8 cellular contexts compared by ENCODE assay signal in genomic region chr20:25584905-25585704, GRCh38. TPM values are rescaled to one million over a fixed set of nuclear protein-coding genes. Genes with fewer than 3 reads are reported as not detected.
A peak's percentile ranks its signal among the peaks of the same experiment; 100 is the strongest.
DNase-seq lines count a peak whose midpoint lies in the region; ATAC-seq and TF ChIP-seq lines count a peak whose summit lies in the region.

TSS of gene NINL (minus strand) at chr20:25585531. CDS start at chr20:25526587, 58,944 bp downstream.

- DNase-seq in DND-41 (peak; percentile 77), NT2/D1 (ENCODE audit: low read depth, low spot score) (peak; percentile 44), activated gamma-delta T cell treated with Interleukin-2 at 50 U/mL for 16 hours (peak; percentile 19), neuronal stem cell (ENCODE audit: low spot score) (peak; percentile 78), tibial nerve (ENCODE audit: low spot score in 2 of 2) (no peak)

- H3K4me2 ChIP-seq in DND-41 (ENCODE audit: insufficient read depth, low read length) = peak within 1 kb of the TSS; percentile 76
- H3K4me2 ChIP-seq in neuronal stem cell (ENCODE audit: insufficient read depth, low read length, poor library complexity, severe bottlenecking) = peak within 1 kb of the TSS; percentile 66

- H2BK15ac ChIP-seq in neuronal stem cell (ENCODE audit: low read length) = peak within 1 kb of the TSS; percentile 81

- ATAC-seq in DND-41 (ENCODE audit: insufficient read depth, low read depth) (peak; percentile 87), HG02678 (IDR thresholded peaks at IDR 0.05; ENCODE audit: unreplicated experiment) (peak; percentile 80), gastroesophageal sphincter (peak; percentile 90), GM21737 (IDR thresholded peaks at IDR 0.05; ENCODE audit: unreplicated experiment) (no peak)

- H3K18ac ChIP-seq in neuronal stem cell (ENCODE audit: low read length) = peak within 1 kb of the TSS; percentile 99

- H3K4me3 ChIP-seq in DND-41 (ENCODE audit: low read depth in 1 of 2, low read length in 2 of 2) = peak within 1 kb of the TSS; percentile 51 to 75
- peak within 1 kb of the TSS; percentile 78 for H3K4me3 ChIP-seq in NT2/D1 (ENCODE audit: insufficient read length, low read depth)
- H3K4me3 ChIP-seq in gastroesophageal sphincter = peak within 1 kb of the TSS; percentile 60 to 75
- H3K4me3 ChIP-seq in neuronal stem cell (ENCODE audit: low read length in 2 of 2) = peak within 1 kb of the TSS; percentile 81 to 98
- peak within 1 kb of the TSS; percentile 41 to 64 (median 49) for H3K4me3 ChIP-seq in tibial nerve

- no peak within 1 kb of the TSS for H2BK12ac ChIP-seq in neuronal stem cell (ENCODE audit: low read length)

- no peak within 1 kb of the TSS for H4K91ac ChIP-seq in neuronal stem cell (ENCODE audit: low read depth, low read length, poor library complexity)

- H3K14ac ChIP-seq in neuronal stem cell (ENCODE audit: low read length) = no peak within 1 kb of the TSS

- H3K27me3 ChIP-seq in DND-41 (ENCODE audit: insufficient read depth, low read length, poor library complexity) = no peaks in the 10 kb centered on the region
- no peaks in the 10 kb centered on the region for H3K27me3 ChIP-seq in NT2/D1 (ENCODE audit: insufficient read depth, insufficient read length)
- H3K27me3 ChIP-seq in gastroesophageal sphincter = no peaks in the 10 kb centered on the region
- no peaks in the 10 kb centered on the region for H3K27me3 ChIP-seq in neuronal stem cell (ENCODE audit: control insufficient read depth in 3 of 3, insufficient read depth in 3 of 3, low read depth in 1 of 3, low read length in 3 of 3)
- no peaks in the 10 kb centered on the region for H3K27me3 ChIP-seq in tibial nerve

- H3K79me1 ChIP-seq in neuronal stem cell (ENCODE audit: low read depth, low read length) = peaks cover 5% of the 10 kb centered on the region

- H3K9ac ChIP-seq in DND-41 (ENCODE audit: low read depth, low read length) (peak within 1 kb of the TSS; percentile 86), NT2/D1 (ENCODE audit: insufficient read length, low read depth) (peak within 1 kb of the TSS; percentile 89), neuronal stem cell (ENCODE audit: low read depth, low read length, poor library complexity) (peak within 1 kb of the TSS; percentile 94)

- peaks cover 5% of the 10 kb centered on the region; the same call in 1 of the 2 replicates for H4K20me1 ChIP-seq in DND-41 (ENCODE audit: insufficient read depth, low read length)

- TF ChIP-seq POLR2A in gastroesophageal sphincter (IDR thresholded peaks at IDR 0.05) (peak; percentile 23 to 52), tibial nerve (IDR thresholded peaks at IDR 0.05) (peak in 1 of 2 donors; percentile 43)

- TF ChIP-seq CTCF in DND-41 (IDR thresholded peaks at IDR 0.05; ENCODE audit: borderline replicate concordance, extremely low read depth, low read length, poor library complexity, severe bottlenecking) (no peak), gastroesophageal sphincter (IDR thresholded peaks at IDR 0.05) (no peak), tibial nerve (IDR thresholded peaks at IDR 0.05) (no peak)

- TF ChIP-seq EP300 in gastroesophageal sphincter (IDR thresholded peaks at IDR 0.05) = no peak
- TF ChIP-seq EP300 in tibial nerve (IDR thresholded peaks at IDR 0.05) = peak in 1 of 2 donors; percentile 29

- H3K27ac ChIP-seq in DND-41 (ENCODE audit: low read length) (peak within 1 kb of the TSS; percentile 79), gastroesophageal sphincter (peak within 1 kb of the TSS in 3 of 4 donors; percentile 75 to 83 (median 75)), neuronal stem cell (replicated peaks; ENCODE audit: low read length) (peak within 1 kb of the TSS; percentile 61), tibial nerve (peak within 1 kb of the TSS in 3 of 4 donors; percentile 29 to 70 (median 52))

- H3K4me1 ChIP-seq in DND-41 (ENCODE audit: insufficient read depth, low read length) (peaks cover 34% of the 10 kb centered on the region), NT2/D1 (ENCODE audit: insufficient read depth, insufficient read length) (peaks cover 8% of the 10 kb centered on the region), gastroesophageal sphincter (peaks cover 0 to 21% (median 5%) of the 10 kb centered on the region in 3 donors), neuronal stem cell (ENCODE audit: control insufficient read depth in 2 of 2, insufficient read depth in 1 of 2, low read depth in 1 of 2, low read length in 2 of 2) (peaks cover 2 to 4% of the 10 kb centered on the region in 2 donors), tibial nerve (peaks cover 0 to 9% (median 4%) of the 10 kb centered on the region in 4 donors)

- H2AFZ ChIP-seq in DND-41 (ENCODE audit: low read depth, low read length) = peak within 1 kb of the TSS; percentile 80
- H2AFZ ChIP-seq in neuronal stem cell (ENCODE audit: low read length) = peak within 1 kb of the TSS; percentile 97

- peak within 1 kb of the TSS; percentile 98 for H2AK5ac ChIP-seq in neuronal stem cell (ENCODE audit: low read depth, low read length)

- H2BK120ac ChIP-seq in neuronal stem cell (ENCODE audit: low read depth, low read length) = no peak within 1 kb of the TSS

- H3K9me3 ChIP-seq in DND-41 (ENCODE audit: insufficient read depth, low read length, severe bottlenecking) (no peaks in the 10 kb centered on the region), NT2/D1 (ENCODE audit: insufficient read depth, low read length) (no peaks in the 10 kb centered on the region), gastroesophageal sphincter (no peaks in the 10 kb centered on the region), neuronal stem cell (replicated peaks in 1 of 2; ENCODE audit: control insufficient read depth in 2 of 2, insufficient read depth in 1 of 2, low read depth in 1 of 2, low read length in 2 of 2) (no peaks in the 10 kb centered on the region), tibial nerve (no peaks in the 10 kb centered on the region)

- H3K4ac ChIP-seq in neuronal stem cell (ENCODE audit: low read length) = peak within 1 kb of the TSS; percentile 53

- H3K79me2 ChIP-seq in DND-41 (ENCODE audit: insufficient read depth, low read length) = peaks cover 48% of the 10 kb centered on the region

- peaks cover 12% of the 10 kb centered on the region; the same call in 1 of the 2 replicates for H3K36me3 ChIP-seq in DND-41 (ENCODE audit: insufficient read depth, low read length)
- peaks cover 9% of the 10 kb centered on the region for H3K36me3 ChIP-seq in NT2/D1 (ENCODE audit: insufficient read depth, insufficient read length, low read length)
- no peaks in the 10 kb centered on the region for H3K36me3 ChIP-seq in gastroesophageal sphincter
- peaks cover 0 to 21% of the 10 kb centered on the region in 2 donors for H3K36me3 ChIP-seq in neuronal stem cell (replicated peaks in 1 of 2; ENCODE audit: control insufficient read depth in 2 of 2, insufficient read depth in 2 of 2, low read length in 2 of 2)
- H3K36me3 ChIP-seq in tibial nerve = no peaks in the 10 kb centered on the region

- peak within 1 kb of the TSS; percentile 39 for H2BK5ac ChIP-seq in neuronal stem cell (ENCODE audit: low read length)

- 0% methylated on average over 1 to 15 of the region's 108 CpGs for WGBS in gastroesophageal sphincter (ENCODE audit: low coverage in 1 of 2), 2 donors
- WGBS in neuronal stem cell (ENCODE audit: extremely low coverage in 2 of 2, insufficient read length in 2 of 2, insufficient replicate concordance in 1 of 2), 2 donors = no CpG with 5 or more reads among the region's 108 CpGs
- 2 to 5% methylated on average over 18 to 69 of the region's 108 CpGs for WGBS in tibial nerve, 2 donors

- H4K8ac ChIP-seq in neuronal stem cell (ENCODE audit: low read depth, low read length) = no peak within 1 kb of the TSS

- peak within 1 kb of the TSS; percentile 99 for H3K23ac ChIP-seq in neuronal stem cell (ENCODE audit: low read depth, low read length, poor library complexity)

RNA-seq across cellular contexts. Expression of gene NINL, which starts in this region (rescaled TPM):
- total RNA-seq in gastroesophageal sphincter (1 to 10 TPM; 4.2 to 7.5 (median 5.8) TPM), tibial nerve (10 to 100 TPM in 2 of 4 donors, 1 to 10 TPM in 2; 8.0 to 14.1 (median 10.5) TPM)
- 16.6 TPM for polyA plus RNA-seq in neuronal stem cell (2013, experiment 1 of 2)
- 16.0 TPM for polyA plus RNA-seq in neuronal stem cell (2013, experiment 2 of 2)

Comparison
In these comparisons a context has a peak if more than half of its experiments do, and no peak if none do; other contexts are left out.
1. DNase-seq: peak in DND-41 (single experiment), NT2/D1 (single experiment), activated gamma-delta T cell treated with Interleukin-2 at 50 U/mL for 16 hours (single experiment) and neuronal stem cell (single experiment); none in tibial nerve (0 of 2).
2. Peak in every context shown above with its lines, with median percentiles within 50 percentile points of each other: H3K27ac ChIP-seq, H3K4me3 ChIP-seq and H3K9ac ChIP-seq.